Comparison of ENCODE assay signal across 8 cellular contexts in the genomic region with DNA sequence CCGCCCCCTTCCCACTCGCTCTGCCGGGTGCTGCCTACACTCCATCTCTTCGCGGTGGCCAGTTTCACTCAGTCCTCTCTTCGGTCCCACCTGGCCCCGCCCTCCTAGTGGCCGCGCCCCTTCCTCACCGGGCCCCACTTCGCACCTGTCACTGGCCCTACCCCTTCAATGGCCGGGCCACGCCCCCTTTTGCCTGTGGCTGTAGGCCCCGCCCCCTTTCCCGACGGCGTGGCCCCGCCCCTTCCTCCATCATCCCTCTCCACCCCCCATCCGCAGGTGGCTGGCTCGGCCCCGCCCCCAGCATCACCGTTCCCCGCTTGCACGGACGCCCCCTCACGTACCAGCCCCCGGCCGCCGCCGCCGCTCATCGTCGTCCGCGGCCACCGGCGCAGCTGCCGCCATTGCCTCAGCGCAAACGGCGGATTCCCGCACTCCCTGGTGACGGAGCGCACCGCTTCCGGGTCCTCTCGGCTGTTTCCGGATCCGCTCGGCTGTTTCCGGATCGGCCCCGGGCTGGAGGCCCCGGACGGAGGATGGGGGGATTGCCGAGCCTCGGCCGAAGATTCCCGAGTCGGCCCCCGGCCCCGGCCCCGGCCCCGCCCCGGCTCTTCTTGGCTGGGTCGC. TPM values are rescaled to one million over a fixed set of nuclear protein-coding genes. Genes with fewer than 3 reads are reported as not detected.
DNase-seq lines count a peak whose midpoint lies in the region; ATAC-seq and TF ChIP-seq lines count a peak whose summit lies in the region.

TSS of gene RABEP2 (minus strand) at position 477 of the 624 bp plus-strand sequence. CDS start at position 402, 75 bp downstream.

- peak in 1 of 2 donors; percentile 27 for TF ChIP-seq POLR2A in Peyer's patch (IDR thresholded peaks at IDR 0.05)
- peak in 1 of 4 donors; percentile 68 for TF ChIP-seq POLR2A in esophagus squamous epithelium (IDR thresholded peaks at IDR 0.05)

- H3K4me1 ChIP-seq in Peyer's patch, result peaks cover 0 to 7% (median 5%) of the 10 kb centered on the region in 4 donors
- peaks cover 10 to 28% (median 15%) of the 10 kb centered on the region in 3 donors for H3K4me1 ChIP-seq in esophagus squamous epithelium

- H3K27me3 ChIP-seq in Peyer's patch (no peaks in the 10 kb centered on the region), esophagus squamous epithelium (no peaks in the 10 kb centered on the region)

- peak within 1 kb of the TSS; percentile 99 for H3K27ac ChIP-seq in KOPT-K1 (ENCODE audit: low read depth, low read length, poor library complexity, severe bottlenecking)
- peak within 1 kb of the TSS; percentile 97 to 99 (median 98) for H3K27ac ChIP-seq in Peyer's patch
- H3K27ac ChIP-seq in esophagus squamous epithelium, result peak within 1 kb of the TSS; percentile 90 to 99 (median 96)

- peak; percentile 85 for DNase-seq in DMS53 treated with DMSO at 0.1 percent for 48 hours (lab: John Stamatoyannopoulos, UW; ENCODE audit: unreplicated experiment)
- peak; percentile 99 for DNase-seq in Peyer's patch
- peak; percentile 91 for DNase-seq in activated T-helper 1 cell treated with Interleukin-2 at 50 U/mL for 16 hours (ENCODE audit: low read depth)
- DNase-seq in esophagus squamous epithelium (lab: John Stamatoyannopoulos, UW), result peak; percentile 80
- DNase-seq in myocyte (ENCODE audit: low read depth), result peak; percentile 91
- peak; percentile 91 to 96 for DNase-seq in stimulated activated CD8-positive, alpha-beta memory T cell treated with anti-CD3 and anti-CD28 coated beads, Interleukin-7, amount 100 ng/mL, for 48 hours (ENCODE audit: extremely low read depth in 1 of 2, low read depth in 1 of 2)

- intact Hi-C loops in esophagus squamous epithelium (cut with DNase I), result no loop called here

- ATAC-seq in GM21825 (IDR thresholded peaks at IDR 0.05; ENCODE audit: unreplicated experiment), result peak; percentile 47

- 1 to 2% methylated on average over 17 to 18 of the region's 66 CpGs for WGBS in esophagus squamous epithelium, 2 donors

- H3K9me3 ChIP-seq in KOPT-K1 (ENCODE audit: insufficient read depth, low read length, poor library complexity, severe bottlenecking), result no peaks in the 10 kb centered on the region
- H3K9me3 ChIP-seq in Peyer's patch, result no peaks in the 10 kb centered on the region
- H3K9me3 ChIP-seq in esophagus squamous epithelium, result no peaks in the 10 kb centered on the region

- H3K36me3 ChIP-seq in KOPT-K1 (ENCODE audit: insufficient read depth, low read length), result peaks cover 35% of the 10 kb centered on the region
- peaks cover 0 to 14% (median 0%) of the 10 kb centered on the region in 3 donors for H3K36me3 ChIP-seq in Peyer's patch
- peaks cover 0 to 27% (median under 1%) of the 10 kb centered on the region in 3 donors for H3K36me3 ChIP-seq in esophagus squamous epithelium

- TF ChIP-seq CTCF in Peyer's patch (IDR thresholded peaks at IDR 0.05) (no peak), esophagus squamous epithelium (IDR thresholded peaks at IDR 0.05) (no peak)

- H3K4me3 ChIP-seq in Peyer's patch, result peak within 1 kb of the TSS; percentile 80 to 94 (median 83)
- H3K4me3 ChIP-seq in esophagus squamous epithelium, result peak within 1 kb of the TSS; percentile 54 to 95 (median 72)

RNA-seq across cellular contexts. Expression of gene RABEP2, which starts in this region (rescaled TPM):
- total RNA-seq in Peyer's patch (100 to 1,000 TPM in 3 of 4 donors, 10 to 100 TPM in 1; 70.6 to 394 (median 120) TPM), esophagus squamous epithelium (10 to 100 TPM; 28.7 to 47.2 (median 37.2) TPM), myocyte (36.6 and 41.5 TPM in 2 replicates)
- 15.0 TPM for polyA plus RNA-seq in myocyte (2012)

Comparison
In these comparisons a context has a peak if more than half of its experiments do, and no peak if none do; other contexts are left out.
1. Peak in every context shown above with its lines: DNase-seq, ATAC-seq, H3K4me3 ChIP-seq and H3K27ac ChIP-seq.